ENCODE assay signal across 11 cellular contexts in the genomic region with DNA sequence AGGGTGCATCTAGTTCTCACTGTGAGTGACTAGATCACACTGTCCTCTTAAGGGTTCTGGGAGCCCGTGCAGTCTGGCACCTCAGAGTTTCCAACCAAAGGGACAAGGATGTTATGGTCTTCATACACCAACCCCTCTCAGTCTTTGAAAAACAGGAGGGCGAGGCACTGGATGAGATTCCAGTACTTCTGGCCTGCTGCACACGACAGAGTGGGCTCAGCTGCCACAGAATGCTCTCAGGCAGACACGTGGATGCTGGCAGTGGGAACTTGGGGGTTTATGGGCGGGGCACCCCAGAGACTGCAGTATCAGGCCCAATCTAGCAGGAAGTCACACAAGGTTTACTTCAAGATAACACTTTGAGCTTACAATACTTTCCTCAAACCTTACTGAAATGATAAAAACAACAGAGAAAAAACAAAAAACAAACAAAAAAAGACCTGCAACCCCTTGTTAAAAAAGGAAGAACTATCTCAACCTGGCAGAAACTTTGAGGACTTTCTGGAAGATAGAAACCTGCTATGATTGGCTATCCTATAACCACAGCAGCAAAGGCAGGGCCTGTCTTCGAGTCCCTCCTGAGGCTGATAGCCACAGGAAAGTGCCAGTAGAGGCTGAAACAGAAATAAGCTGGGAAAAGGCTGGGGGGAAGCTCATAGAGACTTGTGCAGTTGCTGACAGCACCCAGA. TPM values are rescaled to one million over a fixed set of nuclear protein-coding genes. Genes with fewer than 3 reads are reported as not detected.
A peak's percentile ranks its signal among the peaks of the same experiment; 100 is the strongest.
DNase-seq lines count a peak whose midpoint lies in the region; ATAC-seq and TF ChIP-seq lines count a peak whose summit lies in the region.
"Had no signal": no experiment of that assay in that cellular context is flagged by ENCODE, and none has a peak within 500 bp of the region (broad histone marks: within the 10 kb centered on the region; RNA-seq: fewer than 3 reads in every experiment).

No MANE protein-coding gene starts in this region.

- H3K9me3 Mint-ChIP-seq in CD8-positive, alpha-beta memory T cell, result peaks cover 0 to 2% (median 0%) of the 10 kb centered on the region in 5 donors
- no peaks in the 10 kb centered on the region for H3K9me3 Mint-ChIP-seq in endodermal cell
- H3K9me3 Mint-ChIP-seq: activated naive CD4-positive, alpha-beta T cell treated with anti-CD3 and anti-CD28 coated beads, Interleukin-2, amount 50 U/mL, for 72 hours had no signal

- CTCF ChIA-PET in CD8-positive, alpha-beta memory T cell (lab: Charles Lee), result interaction anchor here (0.6 to 1.0 kb wide), 3 partner anchors 19 to 77 kb away, joined by 3 read pairs; no protein-coding TSS in a partner anchor

- H3K4me1 Mint-ChIP-seq in CD8-positive, alpha-beta memory T cell, result peaks cover 55 to 71% (median 65%) of the 10 kb centered on the region in 3 donors
- H3K4me1 Mint-ChIP-seq in endodermal cell, result peaks cover 26% of the 10 kb centered on the region

- H3K36me3 Mint-ChIP-seq in CD8-positive, alpha-beta memory T cell, result peaks cover 0 to 4% (median 1%) of the 10 kb centered on the region in 3 donors
- no peaks in the 10 kb centered on the region for H3K36me3 Mint-ChIP-seq in endodermal cell (ENCODE audit: low read depth)
- H3K36me3 Mint-ChIP-seq: activated naive CD4-positive, alpha-beta T cell treated with anti-CD3 and anti-CD28 coated beads, Interleukin-2, amount 50 U/mL, for 72 hours had no signal

- H3K4me3 Mint-ChIP-seq in CD8-positive, alpha-beta memory T cell, result peak overlapping the region; percentile 1 to 69 (median 63)
- no peak overlapping the region for H3K4me3 Mint-ChIP-seq in endodermal cell

- H3K9me3 ChIP-seq in CD8-positive, alpha-beta memory T cell (ENCODE audit: low read length), result no peaks in the 10 kb centered on the region
- no peaks in the 10 kb centered on the region for H3K9me3 ChIP-seq in endodermal cell (ENCODE audit: control insufficient read depth, low read length)
- H3K9me3 ChIP-seq: thoracic aorta had no signal

- H3K9ac ChIP-seq in endodermal cell (ENCODE audit: extremely low read depth, low read length, poor library complexity, severe bottlenecking), result no peak overlapping the region
- H3K9ac ChIP-seq: parathyroid adenoma had no signal

- no peak for TF ChIP-seq CTCF in endodermal cell (conservative IDR thresholded peaks at IDR 0.05)

- POLR2A ChIA-PET in CD8-positive, alpha-beta memory T cell (lab: Charles Lee), result interaction anchor here (0.9 to 1.0 kb wide), 3 partner anchors 19 to 28 kb away, joined by 4 to 6 read pairs (median 6); partner anchors contain the start of gene TGFBR1

- 79 to 81% methylated on average over 3 to 6 of the region's 6 CpGs for WGBS in endodermal cell (ENCODE audit: insufficient coverage in 1 of 2, insufficient read length in 1 of 2), 2 experiments

- no peaks in the 10 kb centered on the region for H3K27me3 Mint-ChIP-seq in CD8-positive, alpha-beta memory T cell
- H3K27me3 Mint-ChIP-seq in endodermal cell (ENCODE audit: insufficient read depth), result no peaks in the 10 kb centered on the region

- no peaks in the 10 kb centered on the region for H3K27me3 ChIP-seq in CD8-positive, alpha-beta memory T cell (ENCODE audit: insufficient read depth, low read length, poor library complexity, severe bottlenecking)
- no peaks in the 10 kb centered on the region for H3K27me3 ChIP-seq in endodermal cell (ENCODE audit: control insufficient read depth, insufficient read depth, low read length, poor library complexity, severe bottlenecking)

- H3K27ac Mint-ChIP-seq in CD8-positive, alpha-beta memory T cell, result peak overlapping the region; percentile 67 to 98 (median 88)
- no peak overlapping the region for H3K27ac Mint-ChIP-seq in endodermal cell

- H3K27ac ChIP-seq in CD8-positive, alpha-beta memory T cell (ENCODE audit: low read depth, low read length), result peak overlapping the region; percentile 44
- H3K27ac ChIP-seq in endodermal cell (ENCODE audit: low read depth, low read length), result no peak overlapping the region
- H3K27ac ChIP-seq: parathyroid adenoma, thoracic aorta had no signal

- peak; percentile 42 to 78 (median 57) for DNase-seq in CD8-positive, alpha-beta memory T cell
- DNase-seq in LHCN-M2 (ENCODE audit: low read depth), result peak; percentile 54
- DNase-seq in activated T-cell treated with anti-CD3 and anti-CD28 coated beads, Interleukin-2, amount 50 U/mL, for 48 hours, result peak; percentile 37 to 48
- peak; percentile 22 for DNase-seq in mucosa of gallbladder (ENCODE audit: low spot score)
- no peak for DNase-seq in GM19240 (ENCODE audit: insufficient read length, low spot score)
- no peak for DNase-seq in endodermal cell
- DNase-seq in DMS79 treated with DMSO at 0.1 percent for 48 hours (lab: John Stamatoyannopoulos, UW), result no peak

- peak overlapping the region; percentile 14 for H3K4me3 ChIP-seq in CD8-positive, alpha-beta memory T cell (ENCODE audit: low read length)
- no peak overlapping the region for H3K4me3 ChIP-seq in endodermal cell (ENCODE audit: low read length)
- H3K4me3 ChIP-seq: thoracic aorta had no signal

- no peaks in the 10 kb centered on the region for H3K36me3 ChIP-seq in CD8-positive, alpha-beta memory T cell (ENCODE audit: insufficient read depth, low read length)
- H3K36me3 ChIP-seq in endodermal cell (ENCODE audit: control insufficient read depth, insufficient read depth, low read length), result no peaks in the 10 kb centered on the region
- H3K36me3 ChIP-seq: thoracic aorta had no signal

- ATAC-seq in GM19328 (IDR thresholded peaks at IDR 0.05; ENCODE audit: unreplicated experiment), result no peak

- peaks cover 42% of the 10 kb centered on the region for H3K4me1 ChIP-seq in CD8-positive, alpha-beta memory T cell (ENCODE audit: insufficient read depth, low read length)
- peaks cover 11% of the 10 kb centered on the region for H3K4me1 ChIP-seq in endodermal cell (ENCODE audit: control insufficient read depth, insufficient read depth, low read length)
- H3K4me1 ChIP-seq: parathyroid adenoma had no signal

RNA-seq across cellular contexts. Expression of gene TGFBR1, which starts 28.3 kb away (rescaled TPM):
- 10 to 100 TPM; 36.6 to 41.9 TPM for total RNA-seq in CD8-positive, alpha-beta memory T cell
- polyA plus RNA-seq in CD8-positive, alpha-beta memory T cell, result 34.4 TPM
- total RNA-seq in LHCN-M2 (2014; rRNA removed), result 53.6 and 58.0 TPM in 2 replicates
- polyA plus RNA-seq in LHCN-M2 (2012), result 13.0 TPM
- total RNA-seq in mucosa of gallbladder, result 69.2 TPM
- 10 to 100 TPM; 74.8 to 75.6 TPM for total RNA-seq in endodermal cell
- 76.8 TPM for polyA plus RNA-seq in endodermal cell (2013, experiment 1 of 2)
- polyA plus RNA-seq in endodermal cell (2013, experiment 2 of 2), result 77.1 TPM

Comparison
In these comparisons a context has a peak if more than half of its experiments do, and no peak if none do; other contexts are left out.
1. DNase-seq: peak in CD8-positive, alpha-beta memory T cell (5 of 5), LHCN-M2 (single experiment), activated T-cell treated with anti-CD3 and anti-CD28 coated beads, Interleukin-2, amount 50 U/mL, for 48 hours (2 of 2) and mucosa of gallbladder (single experiment); none in GM19240 (single experiment), endodermal cell (single experiment) and DMS79 treated with DMSO at 0.1 percent for 48 hours (single experiment).